Comparison of ENCODE assay signal across 1 cellular context in the genomic region with DNA sequence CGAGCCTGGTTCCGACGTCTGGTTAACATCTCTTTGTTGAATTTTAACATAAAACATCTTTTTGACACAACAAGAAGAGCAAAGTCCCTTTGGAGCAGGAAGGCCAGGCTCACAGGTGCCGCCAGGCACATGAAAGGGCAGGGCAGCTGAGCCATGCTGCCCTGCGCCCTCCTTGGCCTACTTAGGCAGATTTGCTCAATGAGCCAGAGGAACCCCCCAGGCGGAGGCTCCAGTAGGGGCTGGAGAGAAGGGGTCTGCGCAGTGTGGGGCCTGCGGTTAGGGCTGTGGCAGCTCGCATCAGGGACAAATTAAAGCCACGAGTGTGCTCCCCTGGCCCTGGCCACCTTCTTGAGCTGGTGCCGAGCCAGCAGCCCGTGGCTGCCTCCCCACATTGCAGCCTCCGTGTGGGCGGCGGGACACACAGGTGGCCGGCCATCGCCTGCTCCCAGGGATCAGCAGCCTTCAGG.
TF ChIP-seq lines count a peak whose summit lies in the region.

No MANE protein-coding gene starts in this region.

TF ChIP-seq in HepG2, 621 proteins besides CTCF, POLR2A, EP300 and RAD21 (continued from another document and continues in another):
- TF ChIP-seq, protein P1, sequence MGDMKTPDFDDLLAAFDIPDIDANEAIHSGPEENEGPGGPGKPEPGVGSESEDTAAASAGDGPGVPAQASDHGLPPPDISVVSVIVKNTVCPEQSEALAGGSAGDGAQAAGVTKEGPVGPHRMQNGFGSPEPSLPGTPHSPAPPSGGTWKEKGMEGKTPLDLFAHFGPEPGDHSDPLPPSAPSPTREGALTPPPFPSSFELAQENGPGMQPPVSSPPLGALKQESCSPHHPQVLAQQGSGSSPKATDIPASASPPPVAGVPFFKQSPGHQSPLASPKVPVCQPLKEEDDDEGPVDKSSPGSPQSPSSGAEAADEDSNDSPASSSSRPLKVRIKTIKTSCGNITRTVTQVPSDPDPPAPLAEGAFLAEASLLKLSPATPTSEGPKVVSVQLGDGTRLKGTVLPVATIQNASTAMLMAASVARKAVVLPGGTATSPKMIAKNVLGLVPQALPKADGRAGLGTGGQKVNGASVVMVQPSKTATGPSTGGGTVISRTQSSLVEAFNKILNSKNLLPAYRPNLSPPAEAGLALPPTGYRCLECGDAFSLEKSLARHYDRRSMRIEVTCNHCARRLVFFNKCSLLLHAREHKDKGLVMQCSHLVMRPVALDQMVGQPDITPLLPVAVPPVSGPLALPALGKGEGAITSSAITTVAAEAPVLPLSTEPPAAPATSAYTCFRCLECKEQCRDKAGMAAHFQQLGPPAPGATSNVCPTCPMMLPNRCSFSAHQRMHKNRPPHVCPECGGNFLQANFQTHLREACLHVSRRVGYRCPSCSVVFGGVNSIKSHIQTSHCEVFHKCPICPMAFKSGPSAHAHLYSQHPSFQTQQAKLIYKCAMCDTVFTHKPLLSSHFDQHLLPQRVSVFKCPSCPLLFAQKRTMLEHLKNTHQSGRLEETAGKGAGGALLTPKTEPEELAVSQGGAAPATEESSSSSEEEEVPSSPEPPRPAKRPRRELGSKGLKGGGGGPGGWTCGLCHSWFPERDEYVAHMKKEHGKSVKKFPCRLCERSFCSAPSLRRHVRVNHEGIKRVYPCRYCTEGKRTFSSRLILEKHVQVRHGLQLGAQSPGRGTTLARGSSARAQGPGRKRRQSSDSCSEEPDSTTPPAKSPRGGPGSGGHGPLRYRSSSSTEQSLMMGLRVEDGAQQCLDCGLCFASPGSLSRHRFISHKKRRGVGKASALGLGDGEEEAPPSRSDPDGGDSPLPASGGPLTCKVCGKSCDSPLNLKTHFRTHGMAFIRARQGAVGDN (CRISPR knock-in tag; IDR thresholded peaks at IDR 0.05) = peak; percentile 72
- TF ChIP-seq, protein P2, sequence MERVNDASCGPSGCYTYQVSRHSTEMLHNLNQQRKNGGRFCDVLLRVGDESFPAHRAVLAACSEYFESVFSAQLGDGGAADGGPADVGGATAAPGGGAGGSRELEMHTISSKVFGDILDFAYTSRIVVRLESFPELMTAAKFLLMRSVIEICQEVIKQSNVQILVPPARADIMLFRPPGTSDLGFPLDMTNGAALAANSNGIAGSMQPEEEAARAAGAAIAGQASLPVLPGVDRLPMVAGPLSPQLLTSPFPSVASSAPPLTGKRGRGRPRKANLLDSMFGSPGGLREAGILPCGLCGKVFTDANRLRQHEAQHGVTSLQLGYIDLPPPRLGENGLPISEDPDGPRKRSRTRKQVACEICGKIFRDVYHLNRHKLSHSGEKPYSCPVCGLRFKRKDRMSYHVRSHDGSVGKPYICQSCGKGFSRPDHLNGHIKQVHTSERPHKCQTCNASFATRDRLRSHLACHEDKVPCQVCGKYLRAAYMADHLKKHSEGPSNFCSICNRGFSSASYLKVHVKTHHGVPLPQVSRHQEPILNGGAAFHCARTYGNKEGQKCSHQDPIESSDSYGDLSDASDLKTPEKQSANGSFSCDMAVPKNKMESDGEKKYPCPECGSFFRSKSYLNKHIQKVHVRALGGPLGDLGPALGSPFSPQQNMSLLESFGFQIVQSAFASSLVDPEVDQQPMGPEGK (CRISPR knock-in tag; IDR thresholded peaks at IDR 0.05) = peak; percentile 56; the same call in 1 of the 2 replicates
- TF ChIP-seq SMAD3 (CRISPR knock-in tag; IDR thresholded peaks at IDR 0.05) (no peak), EHMT2 (IDR thresholded peaks at IDR 0.05; ENCODE audit: borderline replicate concordance, low read depth, low read length) (no peak), PHF8 (CRISPR knock-in tag; IDR thresholded peaks at IDR 0.05) (0 out of 2 replicates have a peak, but pooled peaks have one; percentile 19), FOXA3 (CRISPR knock-in tag; IDR thresholded peaks at IDR 0.05) (peak; percentile 43), ZNF292 (CRISPR knock-in tag; IDR thresholded peaks at IDR 0.05; ENCODE audit: borderline replicate concordance, low read depth) (no peak), HNF4A (CRISPR knock-in tag; IDR thresholded peaks at IDR 0.05) (peak; percentile 77), ZFP82 (CRISPR knock-in tag; IDR thresholded peaks at IDR 0.05; ENCODE audit: borderline replicate concordance) (0 out of 2 replicates have a peak, but pooled peaks have one; percentile 35), ZNF766 (CRISPR knock-in tag; IDR thresholded peaks at IDR 0.05; ENCODE audit: borderline replicate concordance) (no peak), ZNF850 (CRISPR knock-in tag; conservative IDR thresholded peaks at IDR 0.05) (0 out of 2 replicates have a peak, but pooled peaks have one; percentile 46), ZKSCAN5 (CRISPR knock-in tag; IDR thresholded peaks at IDR 0.05) (no peak), ZNF143 (CRISPR knock-in tag; IDR thresholded peaks at IDR 0.05) (0 out of 2 replicates have a peak, but pooled peaks have one; percentile 22), MYC (CRISPR knock-in tag; IDR thresholded peaks at IDR 0.05; ENCODE audit: borderline replicate concordance) (no peak; the same call in 1 of the 2 replicates), ZNF589 (CRISPR knock-in tag; conservative IDR thresholded peaks at IDR 0.05) (no peak), SOX6 (IDR thresholded peaks at IDR 0.05) (no peak), SOX6 (CRISPR knock-in tag; IDR thresholded peaks at IDR 0.05) (peak; percentile 39; the same call in 1 of the 2 replicates), ELF3 (CRISPR knock-in tag; IDR thresholded peaks at IDR 0.05) (0 out of 2 replicates have a peak, but pooled peaks have one; percentile 26), ZNF160 (CRISPR knock-in tag; IDR thresholded peaks at IDR 0.05) (no peak), HDAC1 (CRISPR knock-in tag; IDR thresholded peaks at IDR 0.05) (peak; percentile 42; the same call in 1 of the 2 replicates), ZNF75D (CRISPR knock-in tag; IDR thresholded peaks at IDR 0.05; ENCODE audit: borderline replicate concordance) (no peak), NCOA2 (CRISPR knock-in tag; IDR thresholded peaks at IDR 0.05) (0 out of 2 replicates have a peak, but pooled peaks have one; percentile 25), SOX5 (CRISPR knock-in tag; IDR thresholded peaks at IDR 0.05; ENCODE audit: borderline replicate concordance) (peak; percentile 26; the same call in 1 of the 2 replicates), MBD4 (IDR thresholded peaks at IDR 0.05; ENCODE audit: borderline replicate concordance, low read length) (no peak), SAP130 (CRISPR knock-in tag; IDR thresholded peaks at IDR 0.05; ENCODE audit: low read depth) (peak; percentile 43; the same call in 1 of the 2 replicates), SOX13 (IDR thresholded peaks at IDR 0.05) (no peak), SOX13 (CRISPR knock-in tag; conservative IDR thresholded peaks at IDR 0.05 in 1 of 2, IDR thresholded peaks at IDR 0.05 in 1 of 2) (peak in 1 of 2 experiments; percentile 29; a peak in 1 of 4 replicates), GPN1 (CRISPR knock-in tag; IDR thresholded peaks at IDR 0.05; ENCODE audit: borderline replicate concordance) (no peak), ZNF432 (CRISPR knock-in tag; IDR thresholded peaks at IDR 0.05; ENCODE audit: borderline replicate concordance) (no peak), NPAS2 (CRISPR knock-in tag; IDR thresholded peaks at IDR 0.05; ENCODE audit: borderline replicate concordance) (no peak), ZNF598 (CRISPR knock-in tag; IDR thresholded peaks at IDR 0.05; ENCODE audit: borderline replicate concordance) (no peak)
- TF ChIP-seq, protein P3, sequence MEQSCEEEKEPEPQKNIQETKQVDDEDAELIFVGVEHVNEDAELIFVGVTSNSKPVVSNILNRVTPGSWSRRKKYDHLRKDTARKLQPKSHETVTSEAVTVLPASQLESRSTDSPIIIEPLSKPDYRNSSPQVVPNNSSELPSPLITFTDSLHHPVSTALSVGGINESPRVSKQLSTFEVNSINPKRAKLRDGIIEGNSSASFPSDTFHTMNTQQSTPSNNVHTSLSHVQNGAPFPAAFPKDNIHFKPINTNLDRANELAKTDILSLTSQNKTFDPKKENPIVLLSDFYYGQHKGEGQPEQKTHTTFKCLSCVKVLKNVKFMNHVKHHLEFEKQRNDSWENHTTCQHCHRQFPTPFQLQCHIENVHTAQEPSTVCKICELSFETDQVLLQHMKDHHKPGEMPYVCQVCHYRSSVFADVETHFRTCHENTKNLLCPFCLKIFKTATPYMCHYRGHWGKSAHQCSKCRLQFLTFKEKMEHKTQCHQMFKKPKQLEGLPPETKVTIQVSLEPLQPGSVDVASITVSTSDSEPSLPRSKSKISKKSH (CRISPR knock-in tag; IDR thresholded peaks at IDR 0.05; ENCODE audit: borderline replicate concordance) = no peak
- TF ChIP-seq, protein P4, sequence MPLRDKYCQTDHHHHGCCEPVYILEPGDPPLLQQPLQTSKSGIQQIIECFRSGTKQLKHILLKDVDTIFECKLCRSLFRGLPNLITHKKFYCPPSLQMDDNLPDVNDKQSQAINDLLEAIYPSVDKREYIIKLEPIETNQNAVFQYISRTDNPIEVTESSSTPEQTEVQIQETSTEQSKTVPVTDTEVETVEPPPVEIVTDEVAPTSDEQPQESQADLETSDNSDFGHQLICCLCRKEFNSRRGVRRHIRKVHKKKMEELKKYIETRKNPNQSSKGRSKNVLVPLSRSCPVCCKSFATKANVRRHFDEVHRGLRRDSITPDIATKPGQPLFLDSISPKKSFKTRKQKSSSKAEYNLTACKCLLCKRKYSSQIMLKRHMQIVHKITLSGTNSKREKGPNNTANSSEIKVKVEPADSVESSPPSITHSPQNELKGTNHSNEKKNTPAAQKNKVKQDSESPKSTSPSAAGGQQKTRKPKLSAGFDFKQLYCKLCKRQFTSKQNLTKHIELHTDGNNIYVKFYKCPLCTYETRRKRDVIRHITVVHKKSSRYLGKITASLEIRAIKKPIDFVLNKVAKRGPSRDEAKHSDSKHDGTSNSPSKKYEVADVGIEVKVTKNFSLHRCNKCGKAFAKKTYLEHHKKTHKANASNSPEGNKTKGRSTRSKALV (CRISPR knock-in tag; IDR thresholded peaks at IDR 0.05) = peak; percentile 41; the same call in 1 of the 2 replicates
- TF ChIP-seq, protein P5, sequence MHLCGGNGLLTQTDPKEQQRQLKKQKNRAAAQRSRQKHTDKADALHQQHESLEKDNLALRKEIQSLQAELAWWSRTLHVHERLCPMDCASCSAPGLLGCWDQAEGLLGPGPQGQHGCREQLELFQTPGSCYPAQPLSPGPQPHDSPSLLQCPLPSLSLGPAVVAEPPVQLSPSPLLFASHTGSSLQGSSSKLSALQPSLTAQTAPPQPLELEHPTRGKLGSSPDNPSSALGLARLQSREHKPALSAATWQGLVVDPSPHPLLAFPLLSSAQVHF (CRISPR knock-in tag; IDR thresholded peaks at IDR 0.05) = no peak
- TF ChIP-seq, protein P6, sequence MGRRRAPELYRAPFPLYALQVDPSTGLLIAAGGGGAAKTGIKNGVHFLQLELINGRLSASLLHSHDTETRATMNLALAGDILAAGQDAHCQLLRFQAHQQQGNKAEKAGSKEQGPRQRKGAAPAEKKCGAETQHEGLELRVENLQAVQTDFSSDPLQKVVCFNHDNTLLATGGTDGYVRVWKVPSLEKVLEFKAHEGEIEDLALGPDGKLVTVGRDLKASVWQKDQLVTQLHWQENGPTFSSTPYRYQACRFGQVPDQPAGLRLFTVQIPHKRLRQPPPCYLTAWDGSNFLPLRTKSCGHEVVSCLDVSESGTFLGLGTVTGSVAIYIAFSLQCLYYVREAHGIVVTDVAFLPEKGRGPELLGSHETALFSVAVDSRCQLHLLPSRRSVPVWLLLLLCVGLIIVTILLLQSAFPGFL (CRISPR knock-in tag; IDR thresholded peaks at IDR 0.05) = no peak
- TF ChIP-seq, protein P7, sequence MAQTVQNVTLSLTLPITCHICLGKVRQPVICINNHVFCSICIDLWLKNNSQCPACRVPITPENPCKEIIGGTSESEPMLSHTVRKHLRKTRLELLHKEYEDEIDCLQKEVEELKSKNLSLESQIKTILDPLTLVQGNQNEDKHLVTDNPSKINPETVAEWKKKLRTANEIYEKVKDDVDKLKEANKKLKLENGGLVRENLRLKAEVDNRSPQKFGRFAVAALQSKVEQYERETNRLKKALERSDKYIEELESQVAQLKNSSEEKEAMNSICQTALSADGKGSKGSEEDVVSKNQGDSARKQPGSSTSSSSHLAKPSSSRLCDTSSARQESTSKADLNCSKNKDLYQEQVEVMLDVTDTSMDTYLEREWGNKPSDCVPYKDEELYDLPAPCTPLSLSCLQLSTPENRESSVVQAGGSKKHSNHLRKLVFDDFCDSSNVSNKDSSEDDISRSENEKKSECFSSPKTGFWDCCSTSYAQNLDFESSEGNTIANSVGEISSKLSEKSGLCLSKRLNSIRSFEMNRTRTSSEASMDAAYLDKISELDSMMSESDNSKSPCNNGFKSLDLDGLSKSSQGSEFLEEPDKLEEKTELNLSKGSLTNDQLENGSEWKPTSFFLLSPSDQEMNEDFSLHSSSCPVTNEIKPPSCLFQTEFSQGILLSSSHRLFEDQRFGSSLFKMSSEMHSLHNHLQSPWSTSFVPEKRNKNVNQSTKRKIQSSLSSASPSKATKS (CRISPR knock-in tag; IDR thresholded peaks at IDR 0.05) = no peak
- TF ChIP-seq, protein P8, sequence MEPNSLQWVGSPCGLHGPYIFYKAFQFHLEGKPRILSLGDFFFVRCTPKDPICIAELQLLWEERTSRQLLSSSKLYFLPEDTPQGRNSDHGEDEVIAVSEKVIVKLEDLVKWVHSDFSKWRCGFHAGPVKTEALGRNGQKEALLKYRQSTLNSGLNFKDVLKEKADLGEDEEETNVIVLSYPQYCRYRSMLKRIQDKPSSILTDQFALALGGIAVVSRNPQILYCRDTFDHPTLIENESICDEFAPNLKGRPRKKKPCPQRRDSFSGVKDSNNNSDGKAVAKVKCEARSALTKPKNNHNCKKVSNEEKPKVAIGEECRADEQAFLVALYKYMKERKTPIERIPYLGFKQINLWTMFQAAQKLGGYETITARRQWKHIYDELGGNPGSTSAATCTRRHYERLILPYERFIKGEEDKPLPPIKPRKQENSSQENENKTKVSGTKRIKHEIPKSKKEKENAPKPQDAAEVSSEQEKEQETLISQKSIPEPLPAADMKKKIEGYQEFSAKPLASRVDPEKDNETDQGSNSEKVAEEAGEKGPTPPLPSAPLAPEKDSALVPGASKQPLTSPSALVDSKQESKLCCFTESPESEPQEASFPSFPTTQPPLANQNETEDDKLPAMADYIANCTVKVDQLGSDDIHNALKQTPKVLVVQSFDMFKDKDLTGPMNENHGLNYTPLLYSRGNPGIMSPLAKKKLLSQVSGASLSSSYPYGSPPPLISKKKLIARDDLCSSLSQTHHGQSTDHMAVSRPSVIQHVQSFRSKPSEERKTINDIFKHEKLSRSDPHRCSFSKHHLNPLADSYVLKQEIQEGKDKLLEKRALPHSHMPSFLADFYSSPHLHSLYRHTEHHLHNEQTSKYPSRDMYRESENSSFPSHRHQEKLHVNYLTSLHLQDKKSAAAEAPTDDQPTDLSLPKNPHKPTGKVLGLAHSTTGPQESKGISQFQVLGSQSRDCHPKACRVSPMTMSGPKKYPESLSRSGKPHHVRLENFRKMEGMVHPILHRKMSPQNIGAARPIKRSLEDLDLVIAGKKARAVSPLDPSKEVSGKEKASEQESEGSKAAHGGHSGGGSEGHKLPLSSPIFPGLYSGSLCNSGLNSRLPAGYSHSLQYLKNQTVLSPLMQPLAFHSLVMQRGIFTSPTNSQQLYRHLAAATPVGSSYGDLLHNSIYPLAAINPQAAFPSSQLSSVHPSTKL (CRISPR knock-in tag; IDR thresholded peaks at IDR 0.05) = peak; percentile 23; the same call in 1 of the 2 replicates
- TF ChIP-seq, protein P9, sequence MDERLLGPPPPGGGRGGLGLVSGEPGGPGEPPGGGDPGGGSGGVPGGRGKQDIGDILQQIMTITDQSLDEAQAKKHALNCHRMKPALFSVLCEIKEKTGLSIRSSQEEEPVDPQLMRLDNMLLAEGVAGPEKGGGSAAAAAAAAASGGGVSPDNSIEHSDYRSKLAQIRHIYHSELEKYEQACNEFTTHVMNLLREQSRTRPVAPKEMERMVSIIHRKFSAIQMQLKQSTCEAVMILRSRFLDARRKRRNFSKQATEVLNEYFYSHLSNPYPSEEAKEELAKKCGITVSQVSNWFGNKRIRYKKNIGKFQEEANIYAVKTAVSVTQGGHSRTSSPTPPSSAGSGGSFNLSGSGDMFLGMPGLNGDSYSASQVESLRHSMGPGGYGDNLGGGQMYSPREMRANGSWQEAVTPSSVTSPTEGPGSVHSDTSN (CRISPR knock-in tag; IDR thresholded peaks at IDR 0.05) = no peak
